Comparison of ENCODE assay signal across 4 cellular contexts in genomic region chr6:52168351-52168750, GRCh38. TPM values are rescaled to one million over a fixed set of nuclear protein-coding genes. Genes with fewer than 3 reads are reported as not detected.
"Had no signal": no experiment of that assay in that cellular context is flagged by ENCODE, and none has a peak within 500 bp of the region (broad histone marks: within the 10 kb centered on the region; RNA-seq: fewer than 3 reads in every experiment).

No MANE protein-coding gene starts in this region.

RNA-seq across cellular contexts. Expression of gene IL17A, which starts 17.8 kb away (rescaled TPM):
- total RNA-seq: LHCN-M2, M059J, MCF 10A, NCI-H460 had no signal
